8 cellular contexts compared by ENCODE assay signal in genomic region chr13:94416454-94417080, GRCh38.
DNase-seq lines count a peak whose midpoint lies in the region; ATAC-seq, FAIRE-seq and TF ChIP-seq lines count a peak whose summit lies in the region.

No MANE protein-coding gene starts in this region.

- no peak overlapping the region for H3K4me3 ChIP-seq in kidney (ENCODE audit: low read length in 2 of 2)

- intact Hi-C loops in kidney (cut with DNase I) = no loop called here

- H3K4me1 ChIP-seq in kidney (ENCODE audit: control insufficient read depth in 1 of 2, insufficient read depth in 1 of 2, low read depth in 1 of 2, low read length in 2 of 2) = no peaks in the 10 kb centered on the region

- no peak overlapping the region for H3K27ac ChIP-seq in kidney (ENCODE audit: low read depth in 2 of 2, low read length in 2 of 2)

- H3K9me3 ChIP-seq in kidney (ENCODE audit: control insufficient read depth in 1 of 2, low read length in 2 of 2) = no peaks in the 10 kb centered on the region

- ATAC-seq in HG02571 (IDR thresholded peaks at IDR 0.05; ENCODE audit: unreplicated experiment) (no peak), GM18505 (IDR thresholded peaks at IDR 0.05; ENCODE audit: unreplicated experiment) (no peak), GM18520 (IDR thresholded peaks at IDR 0.05; ENCODE audit: unreplicated experiment) (no peak)

- no peak for TF ChIP-seq POLR2A in GM18505 (IDR thresholded peaks at IDR 0.05; ENCODE audit: borderline replicate concordance, extremely low read depth, insufficient read depth, insufficient read length)

- FAIRE-seq in kidney (lab: Jason Lieb, UNC) = no peak

- H3K36me3 ChIP-seq in kidney (ENCODE audit: control insufficient read depth in 1 of 2, insufficient read depth in 2 of 2, low read length in 2 of 2) = no peaks in the 10 kb centered on the region

- H3K9ac ChIP-seq in kidney (ENCODE audit: low read length in 2 of 2) = no peak overlapping the region

- peak; percentile 31 for TF ChIP-seq CTCF in kidney (IDR thresholded peaks at IDR 0.05; ENCODE audit: borderline replicate concordance, extremely low read depth, insufficient read depth)

- DNase-seq in DMS 273 (lab: John Stamatoyannopoulos, UW; ENCODE audit: unreplicated experiment) (peak; percentile 78), HK-2 (ENCODE audit: unreplicated experiment) (peak; percentile 4), SHP77 (lab: John Stamatoyannopoulos, UW) (peak; percentile 83 to 88), kidney (no peak), putamen (ENCODE audit: low spot score) (no peak)

Comparison
In these comparisons a context has a peak if more than half of its experiments do, and no peak if none do; other contexts are left out.
1. DNase-seq: peak in DMS 273 (single experiment), HK-2 (single experiment) and SHP77 (2 of 2); none in kidney (single experiment) and putamen (single experiment).